In genomic region chr22:37501176-37501609, GRCh38 we compare ENCODE assay signal across 13 cellular contexts. TPM values are rescaled to one million over a fixed set of nuclear protein-coding genes. Genes with fewer than 3 reads are reported as not detected.
A peak's percentile ranks its signal among the peaks of the same experiment; 100 is the strongest.
DNase-seq lines count a peak whose midpoint lies in the region; ATAC-seq and TF ChIP-seq lines count a peak whose summit lies in the region.
"Had no signal": no experiment of that assay in that cellular context is flagged by ENCODE, and none has a peak within 500 bp of the region (broad histone marks: within the 10 kb centered on the region; RNA-seq: fewer than 3 reads in every experiment).

No MANE protein-coding gene starts in this region.

- H3K4ac ChIP-seq in neuronal stem cell (ENCODE audit: low read length): peak overlapping the region; percentile 54

- H4K8ac ChIP-seq in neuronal stem cell (ENCODE audit: low read depth, low read length): no peak overlapping the region

- intact Hi-C loops in heart right ventricle (cut with DNase I): loop anchor here in 1 of 10 donors (2.0 kb wide), 1 partner anchor 14 kb away; the partner anchor contains the start of gene MFNG

- H3K18ac ChIP-seq in neuronal stem cell (ENCODE audit: low read length): peak overlapping the region; percentile 82

- 29 to 32% methylated on average over 14 to 15 of the region's 15 CpGs for WGBS in heart right ventricle, 2 donors
- WGBS in neuronal stem cell (ENCODE audit: extremely low coverage in 2 of 2, insufficient read length in 2 of 2, insufficient replicate concordance in 1 of 2), 2 donors: no CpG with 5 or more reads among the region's 15 CpGs

- no peak overlapping the region for H2BK120ac ChIP-seq in neuronal stem cell (ENCODE audit: low read depth, low read length)

- peak overlapping the region; percentile 57 for H3K9ac ChIP-seq in neuronal stem cell (ENCODE audit: low read depth, low read length, poor library complexity)

- H3K14ac ChIP-seq in neuronal stem cell (ENCODE audit: low read length): no peak overlapping the region

- peak; percentile 55 to 82 (median 80) for ATAC-seq in heart right ventricle
- no peak for ATAC-seq in HG03565 (IDR thresholded peaks at IDR 0.05; ENCODE audit: unreplicated experiment)
- ATAC-seq: stimulated activated naive B cell treated with anti-CD40 and anti-IgM and Interleukin-4, amounts not matched to agents 10 μg/mL and 1 μg/mL and 100 μg/mL, for 72 hours had no signal

- no peaks in the 10 kb centered on the region for H3K9me3 ChIP-seq in SJCRH30 (replicated peaks)
- no peaks in the 10 kb centered on the region for H3K9me3 ChIP-seq in heart right ventricle
- H3K9me3 ChIP-seq in neuronal stem cell (replicated peaks in 1 of 2; ENCODE audit: control insufficient read depth in 2 of 2, insufficient read depth in 1 of 2, low read depth in 1 of 2, low read length in 2 of 2): peaks cover 0 to 2% of the 10 kb centered on the region in 2 donors
- H3K9me3 ChIP-seq: SJSA1 had no signal

- H3K27me3 ChIP-seq in SJCRH30: no peaks in the 10 kb centered on the region
- H3K27me3 ChIP-seq in heart right ventricle: peaks cover 0 to 14% (median 0%) of the 10 kb centered on the region in 7 donors
- no peaks in the 10 kb centered on the region for H3K27me3 ChIP-seq in neuronal stem cell (ENCODE audit: control insufficient read depth in 3 of 3, insufficient read depth in 3 of 3, low read depth in 1 of 3, low read length in 3 of 3)
- H3K27me3 ChIP-seq: SJSA1 had no signal

- H3K4me2 ChIP-seq in neuronal stem cell (ENCODE audit: insufficient read depth, low read length, poor library complexity, severe bottlenecking): no peak overlapping the region

- H3K36me3 ChIP-seq in SJCRH30 (peaks cover 39% of the 10 kb centered on the region), heart right ventricle (peaks cover 0 to 64% (median 0%) of the 10 kb centered on the region in 9 donors), neuronal stem cell (replicated peaks in 1 of 2; ENCODE audit: control insufficient read depth in 2 of 2, insufficient read depth in 2 of 2, low read length in 2 of 2) (peaks cover 2 to 53% of the 10 kb centered on the region in 2 donors)

- H3K4me1 ChIP-seq in SJCRH30 (peaks cover 45% of the 10 kb centered on the region), heart right ventricle (peaks cover 6 to 97% (median 61%) of the 10 kb centered on the region in 9 donors), neuronal stem cell (ENCODE audit: control insufficient read depth in 2 of 2, insufficient read depth in 1 of 2, low read depth in 1 of 2, low read length in 2 of 2) (peaks cover 15 to 16% of the 10 kb centered on the region in 2 donors)

- peak overlapping the region; percentile 3 for H3K23ac ChIP-seq in neuronal stem cell (ENCODE audit: low read depth, low read length, poor library complexity)

- H3K4me3 ChIP-seq in SJCRH30: no peak overlapping the region
- H3K4me3 ChIP-seq in heart right ventricle: peak overlapping the region in 4 of 10 donors; percentile 12 to 36 (median 24)
- H3K4me3 ChIP-seq in neuronal stem cell (ENCODE audit: low read length in 2 of 2): no peak overlapping the region
- H3K4me3 ChIP-seq: SJSA1 had no signal

- peak overlapping the region; percentile 47 for H2AK5ac ChIP-seq in neuronal stem cell (ENCODE audit: low read depth, low read length)

- H3K79me1 ChIP-seq in neuronal stem cell (ENCODE audit: low read depth, low read length): no peaks in the 10 kb centered on the region

- no peak for TF ChIP-seq CTCF in C4-2B (conservative IDR thresholded peaks at IDR 0.05)
- TF ChIP-seq CTCF in heart right ventricle (IDR thresholded peaks at IDR 0.05): no peak

- no peak overlapping the region for H4K91ac ChIP-seq in neuronal stem cell (ENCODE audit: low read depth, low read length, poor library complexity)

- H2AFZ ChIP-seq in neuronal stem cell (ENCODE audit: low read length): no peak overlapping the region

- peak overlapping the region; percentile 79 for H2BK5ac ChIP-seq in neuronal stem cell (ENCODE audit: low read length)

- DNase-seq in SJCRH30 (no peak), heart right ventricle (peak; percentile 75 to 77), neuronal stem cell (ENCODE audit: low spot score) (no peak), HPDE6-E6E7 (ENCODE audit: extremely low spot score) (no peak), foreskin melanocyte (no peak)
- DNase-seq in activated CD4-positive, CD25-positive, alpha-beta regulatory T cell (lab: John Stamatoyannopoulos, UW): no peak
- DNase-seq: activated CD4-positive, alpha-beta T cell treated with anti-CD3 and anti-CD28 coated beads, Interleukin-2, amount 50 U/mL, for 1 hour; activated naive CD4-positive, alpha-beta T cell treated with anti-CD3 and anti-CD28 coated beads, Interleukin-2, amount 50 U/mL, for 16 hours; stimulated activated naive B cell treated with anti-CD40 and anti-IgM and Interleukin-4, amounts not matched to agents 10 μg/mL and 1 μg/mL and 100 μg/mL, for 72 hours had no signal

- H2BK15ac ChIP-seq in neuronal stem cell (ENCODE audit: low read length): peak overlapping the region; percentile 76

- peak overlapping the region; percentile 65 for H2BK12ac ChIP-seq in neuronal stem cell (ENCODE audit: low read length)

- H3K27ac ChIP-seq in C4-2B: peak overlapping the region; percentile 59
- peak overlapping the region; percentile 49 for H3K27ac ChIP-seq in SJCRH30
- peak overlapping the region; percentile 66 to 89 (median 84) for H3K27ac ChIP-seq in heart right ventricle
- no peak overlapping the region for H3K27ac ChIP-seq in neuronal stem cell (replicated peaks; ENCODE audit: low read length)
- H3K27ac ChIP-seq: SJSA1 had no signal

RNA-seq across cellular contexts. Expression of gene MFNG, which starts 15.0 kb away (rescaled TPM):
- 0.36 and 1.1 TPM in 2 replicates for total RNA-seq in SJCRH30 (2014; rRNA removed; shearing (Covaris generic))
- 10 to 100 TPM in 4 of 10 donors, 1 to 10 TPM in 6; 5.1 to 19.4 (median 8.5) TPM for total RNA-seq in heart right ventricle
- polyA plus RNA-seq in heart right ventricle: 10 to 100 TPM in 1 of 2 donors, 1 to 10 TPM in 1; 8.9 to 15.8 TPM
- polyA plus RNA-seq in neuronal stem cell (2013, experiment 1 of 2): 10.5 TPM
- 8.0 TPM for polyA plus RNA-seq in neuronal stem cell (2013, experiment 2 of 2)
- total RNA-seq: SJSA1 had no signal
- polyA plus RNA-seq: BJ had no signal

RNA-seq across cellular contexts. Expression of gene CARD10, which starts 18.0 kb away (rescaled TPM):
- 28.9 and 30.9 TPM in 2 replicates for total RNA-seq in SJCRH30 (2014; rRNA removed; shearing (Covaris generic))
- total RNA-seq in heart right ventricle: 10 to 100 TPM in 3 of 10 donors, 1 to 10 TPM in 7; 7.4 to 12.9 (median 8.5) TPM
- 10 to 100 TPM; 14.0 to 14.8 TPM for polyA plus RNA-seq in heart right ventricle
- polyA plus RNA-seq in neuronal stem cell (2013, experiment 1 of 2): 4.2 TPM
- polyA plus RNA-seq in neuronal stem cell (2013, experiment 2 of 2): 4.3 TPM

RNA-seq across cellular contexts. Expression of gene CDC42EP1, which starts 59.1 kb away (rescaled TPM):
- 11.9 and 12.4 TPM in 2 replicates for total RNA-seq in SJCRH30 (2014; rRNA removed; shearing (Covaris generic))
- total RNA-seq in heart right ventricle: 10 to 100 TPM; 10.6 to 48.3 (median 16.2) TPM
- polyA plus RNA-seq in heart right ventricle: 10 to 100 TPM; 12.6 to 19.7 TPM
- polyA plus RNA-seq in neuronal stem cell (2013, experiment 1 of 2): 16.9 TPM
- polyA plus RNA-seq in neuronal stem cell (2013, experiment 2 of 2): 16.2 TPM

Comparison
In these comparisons a context has a peak if more than half of its experiments do, and no peak if none do; other contexts are left out.
1. DNase-seq: peak in heart right ventricle (2 of 2); none in SJCRH30 (0 of 2), neuronal stem cell (single experiment), activated CD4-positive, CD25-positive, alpha-beta regulatory T cell (0 of 4), HPDE6-E6E7 (single experiment) and foreskin melanocyte (single experiment).